Comparison of ENCODE assay signal across 1 cellular context in the genomic region with DNA sequence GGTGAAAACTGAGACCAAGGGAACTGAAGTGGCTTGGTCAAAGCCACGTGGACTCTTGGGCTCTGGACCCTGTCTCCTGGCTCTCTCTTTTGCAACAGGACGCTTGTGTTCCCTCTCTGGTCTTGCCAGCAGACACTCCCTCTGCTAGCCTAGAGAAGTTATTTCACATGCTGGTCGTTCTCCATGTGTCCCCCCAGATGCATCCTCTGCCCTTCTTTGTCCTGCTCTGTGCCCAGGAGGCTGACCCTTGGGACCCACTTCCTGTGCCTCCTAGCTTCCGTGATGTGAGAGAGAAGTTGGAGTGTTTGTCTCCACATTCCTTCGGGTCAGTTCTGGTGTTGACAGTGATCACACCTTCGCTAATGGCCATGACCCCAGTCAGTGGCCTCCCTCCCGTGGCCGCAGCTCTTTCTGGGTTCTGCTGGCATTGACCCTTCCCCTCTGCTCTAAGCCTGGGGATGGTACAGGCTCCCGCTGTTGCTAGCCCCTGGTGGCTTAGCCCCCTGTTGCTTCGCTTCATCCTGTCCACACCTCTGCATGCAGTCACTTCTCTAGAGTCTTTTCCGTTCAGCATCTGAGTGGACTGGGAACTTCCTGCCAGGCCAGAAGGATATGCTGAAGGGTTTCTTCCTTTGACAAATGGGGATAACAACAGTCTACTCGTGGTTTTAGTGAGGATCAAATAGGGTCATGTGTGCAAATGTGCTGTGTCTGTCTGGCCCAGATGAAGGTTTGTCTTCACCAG.
TF ChIP-seq lines count a peak whose summit lies in the region.

No MANE protein-coding gene starts in this region.

TF ChIP-seq in HepG2, 621 proteins besides CTCF, POLR2A, EP300 and RAD21 (continued from another document and continues in another):
- TF ChIP-seq, protein P1, sequence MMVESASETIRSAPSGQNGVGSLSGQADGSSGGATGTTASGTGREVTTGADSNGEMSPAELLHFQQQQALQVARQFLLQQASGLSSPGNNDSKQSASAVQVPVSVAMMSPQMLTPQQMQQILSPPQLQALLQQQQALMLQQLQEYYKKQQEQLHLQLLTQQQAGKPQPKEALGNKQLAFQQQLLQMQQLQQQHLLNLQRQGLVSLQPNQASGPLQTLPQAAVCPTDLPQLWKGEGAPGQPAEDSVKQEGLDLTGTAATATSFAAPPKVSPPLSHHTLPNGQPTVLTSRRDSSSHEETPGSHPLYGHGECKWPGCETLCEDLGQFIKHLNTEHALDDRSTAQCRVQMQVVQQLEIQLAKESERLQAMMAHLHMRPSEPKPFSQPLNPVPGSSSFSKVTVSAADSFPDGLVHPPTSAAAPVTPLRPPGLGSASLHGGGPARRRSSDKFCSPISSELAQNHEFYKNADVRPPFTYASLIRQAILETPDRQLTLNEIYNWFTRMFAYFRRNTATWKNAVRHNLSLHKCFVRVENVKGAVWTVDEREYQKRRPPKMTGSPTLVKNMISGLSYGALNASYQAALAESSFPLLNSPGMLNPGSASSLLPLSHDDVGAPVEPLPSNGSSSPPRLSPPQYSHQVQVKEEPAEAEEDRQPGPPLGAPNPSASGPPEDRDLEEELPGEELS (CRISPR knock-in tag; IDR thresholded peaks at IDR 0.05): 0 out of 2 replicates have a peak, but pooled peaks have one; percentile 24
- TF ChIP-seq ZNF430 (CRISPR knock-in tag; IDR thresholded peaks at IDR 0.05) (no peak; the same call in 1 of the 2 replicates), FOXK2 (IDR thresholded peaks at IDR 0.05) (no peak), ZNF124 (CRISPR knock-in tag; IDR thresholded peaks at IDR 0.05) (no peak), PAX8 (CRISPR knock-in tag; IDR thresholded peaks at IDR 0.05; ENCODE audit: borderline replicate concordance) (no peak), ZNF777 (CRISPR knock-in tag; IDR thresholded peaks at IDR 0.05) (no peak), ZNF431 (CRISPR knock-in tag; IDR thresholded peaks at IDR 0.05; ENCODE audit: borderline replicate concordance, low read depth) (peak; percentile 61; the same call in 1 of the 2 replicates), ZBTB7A (CRISPR knock-in tag; IDR thresholded peaks at IDR 0.05) (peak; percentile 76), HNF4G (IDR thresholded peaks at IDR 0.05; ENCODE audit: borderline replicate concordance, low read depth, low read length) (peak; percentile 6; the same call in 1 of the 2 replicates), HNF4G (CRISPR knock-in tag; IDR thresholded peaks at IDR 0.05; ENCODE audit: borderline replicate concordance, low read depth) (no peak), ZNF558 (CRISPR knock-in tag; IDR thresholded peaks at IDR 0.05; ENCODE audit: borderline replicate concordance) (no peak), KLF9 (CRISPR knock-in tag; IDR thresholded peaks at IDR 0.05; ENCODE audit: low read depth) (no peak), NR3C1 (CRISPR knock-in tag; IDR thresholded peaks at IDR 0.05) (no peak), MEIS1 (CRISPR knock-in tag; IDR thresholded peaks at IDR 0.05; ENCODE audit: borderline replicate concordance) (no peak), ZNF17 (CRISPR knock-in tag; IDR thresholded peaks at IDR 0.05) (no peak), ZNF510 (CRISPR knock-in tag; IDR thresholded peaks at IDR 0.05; ENCODE audit: low read depth) (no peak), NFRKB (IDR thresholded peaks at IDR 0.05) (no peak), BHLHE40 (IDR thresholded peaks at IDR 0.05; ENCODE audit: low read length) (0 out of 2 replicates have a peak, but pooled peaks have one; percentile 18), SIN3A (IDR thresholded peaks at IDR 0.05; ENCODE audit: borderline replicate concordance, low read depth, low read length) (no peak), ZNF343 (CRISPR knock-in tag; IDR thresholded peaks at IDR 0.05) (no peak), HNRNPLL (IDR thresholded peaks at IDR 0.05; ENCODE audit: low read depth, low read length, poor library complexity, severe bottlenecking) (no peak), ZSCAN29 (CRISPR knock-in tag; conservative IDR thresholded peaks at IDR 0.05) (no peak), ZNF841 (CRISPR knock-in tag; IDR thresholded peaks at IDR 0.05; ENCODE audit: borderline replicate concordance) (no peak), FOXP1 (IDR thresholded peaks at IDR 0.05) (no peak), FOXP1 (CRISPR knock-in tag; IDR thresholded peaks at IDR 0.05) (peak; percentile 42; the same call in 1 of the 2 replicates), ZSCAN31 (CRISPR knock-in tag; IDR thresholded peaks at IDR 0.05; ENCODE audit: low read depth) (no peak), ZNF598 (CRISPR knock-in tag; IDR thresholded peaks at IDR 0.05; ENCODE audit: borderline replicate concordance) (0 out of 2 replicates have a peak, but pooled peaks have one; percentile 64), ZFP41 (CRISPR knock-in tag; IDR thresholded peaks at IDR 0.05; ENCODE audit: borderline replicate concordance) (no peak), NFYC (CRISPR knock-in tag; IDR thresholded peaks at IDR 0.05) (no peak), ZC3H4 (CRISPR knock-in tag; IDR thresholded peaks at IDR 0.05; ENCODE audit: borderline replicate concordance) (no peak), CHCHD3 (CRISPR knock-in tag; IDR thresholded peaks at IDR 0.05) (no peak), ZNF232 (CRISPR knock-in tag; IDR thresholded peaks at IDR 0.05; ENCODE audit: borderline replicate concordance) (no peak), KAT2B (IDR thresholded peaks at IDR 0.05; ENCODE audit: borderline replicate concordance, low read depth, low read length) (no peak), GABPA (IDR thresholded peaks at IDR 0.05; ENCODE audit: low read depth, low read length) (no peak), GABPA (CRISPR knock-in tag; IDR thresholded peaks at IDR 0.05; ENCODE audit: low read depth) (peak; percentile 81), ZSCAN30 (CRISPR knock-in tag; IDR thresholded peaks at IDR 0.05) (no peak), ZSCAN22 (CRISPR knock-in tag; IDR thresholded peaks at IDR 0.05) (no peak)
- TF ChIP-seq, protein P2, sequence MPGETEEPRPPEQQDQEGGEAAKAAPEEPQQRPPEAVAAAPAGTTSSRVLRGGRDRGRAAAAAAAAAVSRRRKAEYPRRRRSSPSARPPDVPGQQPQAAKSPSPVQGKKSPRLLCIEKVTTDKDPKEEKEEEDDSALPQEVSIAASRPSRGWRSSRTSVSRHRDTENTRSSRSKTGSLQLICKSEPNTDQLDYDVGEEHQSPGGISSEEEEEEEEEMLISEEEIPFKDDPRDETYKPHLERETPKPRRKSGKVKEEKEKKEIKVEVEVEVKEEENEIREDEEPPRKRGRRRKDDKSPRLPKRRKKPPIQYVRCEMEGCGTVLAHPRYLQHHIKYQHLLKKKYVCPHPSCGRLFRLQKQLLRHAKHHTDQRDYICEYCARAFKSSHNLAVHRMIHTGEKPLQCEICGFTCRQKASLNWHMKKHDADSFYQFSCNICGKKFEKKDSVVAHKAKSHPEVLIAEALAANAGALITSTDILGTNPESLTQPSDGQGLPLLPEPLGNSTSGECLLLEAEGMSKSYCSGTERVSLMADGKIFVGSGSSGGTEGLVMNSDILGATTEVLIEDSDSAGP (CRISPR knock-in tag; IDR thresholded peaks at IDR 0.05; ENCODE audit: borderline replicate concordance): no peak
- TF ChIP-seq, protein P3, sequence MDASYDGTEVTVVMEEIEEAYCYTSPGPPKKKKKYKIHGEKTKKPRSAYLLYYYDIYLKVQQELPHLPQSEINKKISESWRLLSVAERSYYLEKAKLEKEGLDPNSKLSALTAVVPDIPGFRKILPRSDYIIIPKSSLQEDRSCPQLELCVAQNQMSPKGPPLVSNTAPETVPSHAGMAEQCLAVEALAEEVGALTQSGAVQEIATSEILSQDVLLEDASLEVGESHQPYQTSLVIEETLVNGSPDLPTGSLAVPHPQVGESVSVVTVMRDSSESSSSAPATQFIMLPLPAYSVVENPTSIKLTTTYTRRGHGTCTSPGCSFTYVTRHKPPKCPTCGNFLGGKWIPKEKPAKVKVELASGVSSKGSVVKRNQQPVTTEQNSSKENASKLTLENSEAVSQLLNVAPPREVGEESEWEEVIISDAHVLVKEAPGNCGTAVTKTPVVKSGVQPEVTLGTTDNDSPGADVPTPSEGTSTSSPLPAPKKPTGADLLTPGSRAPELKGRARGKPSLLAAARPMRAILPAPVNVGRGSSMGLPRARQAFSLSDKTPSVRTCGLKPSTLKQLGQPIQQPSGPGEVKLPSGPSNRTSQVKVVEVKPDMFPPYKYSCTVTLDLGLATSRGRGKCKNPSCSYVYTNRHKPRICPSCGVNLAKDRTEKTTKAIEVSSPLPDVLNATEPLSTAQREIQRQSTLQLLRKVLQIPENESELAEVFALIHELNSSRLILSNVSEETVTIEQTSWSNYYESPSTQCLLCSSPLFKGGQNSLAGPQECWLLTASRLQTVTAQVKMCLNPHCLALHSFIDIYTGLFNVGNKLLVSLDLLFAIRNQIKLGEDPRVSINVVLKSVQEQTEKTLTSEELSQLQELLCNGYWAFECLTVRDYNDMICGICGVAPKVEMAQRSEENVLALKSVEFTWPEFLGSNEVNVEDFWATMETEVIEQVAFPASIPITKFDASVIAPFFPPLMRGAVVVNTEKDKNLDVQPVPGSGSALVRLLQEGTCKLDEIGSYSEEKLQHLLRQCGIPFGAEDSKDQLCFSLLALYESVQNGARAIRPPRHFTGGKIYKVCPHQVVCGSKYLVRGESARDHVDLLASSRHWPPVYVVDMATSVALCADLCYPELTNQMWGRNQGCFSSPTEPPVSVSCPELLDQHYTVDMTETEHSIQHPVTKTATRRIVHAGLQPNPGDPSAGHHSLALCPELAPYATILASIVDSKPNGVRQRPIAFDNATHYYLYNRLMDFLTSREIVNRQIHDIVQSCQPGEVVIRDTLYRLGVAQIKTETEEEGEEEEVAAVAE (CRISPR knock-in tag; IDR thresholded peaks at IDR 0.05; ENCODE audit: borderline replicate concordance): no peak
- TF ChIP-seq, protein P4, sequence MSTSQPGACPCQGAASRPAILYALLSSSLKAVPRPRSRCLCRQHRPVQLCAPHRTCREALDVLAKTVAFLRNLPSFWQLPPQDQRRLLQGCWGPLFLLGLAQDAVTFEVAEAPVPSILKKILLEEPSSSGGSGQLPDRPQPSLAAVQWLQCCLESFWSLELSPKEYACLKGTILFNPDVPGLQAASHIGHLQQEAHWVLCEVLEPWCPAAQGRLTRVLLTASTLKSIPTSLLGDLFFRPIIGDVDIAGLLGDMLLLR (CRISPR knock-in tag; IDR thresholded peaks at IDR 0.05): no peak
- TF ChIP-seq, protein P5, sequence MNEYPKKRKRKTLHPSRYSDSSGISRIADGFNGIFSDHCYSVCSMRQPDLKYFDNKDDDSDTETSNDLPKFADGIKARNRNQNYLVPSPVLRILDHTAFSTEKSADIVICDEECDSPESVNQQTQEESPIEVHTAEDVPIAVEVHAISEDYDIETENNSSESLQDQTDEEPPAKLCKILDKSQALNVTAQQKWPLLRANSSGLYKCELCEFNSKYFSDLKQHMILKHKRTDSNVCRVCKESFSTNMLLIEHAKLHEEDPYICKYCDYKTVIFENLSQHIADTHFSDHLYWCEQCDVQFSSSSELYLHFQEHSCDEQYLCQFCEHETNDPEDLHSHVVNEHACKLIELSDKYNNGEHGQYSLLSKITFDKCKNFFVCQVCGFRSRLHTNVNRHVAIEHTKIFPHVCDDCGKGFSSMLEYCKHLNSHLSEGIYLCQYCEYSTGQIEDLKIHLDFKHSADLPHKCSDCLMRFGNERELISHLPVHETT (CRISPR knock-in tag; conservative IDR thresholded peaks at IDR 0.05): no peak
- TF ChIP-seq, protein P6, sequence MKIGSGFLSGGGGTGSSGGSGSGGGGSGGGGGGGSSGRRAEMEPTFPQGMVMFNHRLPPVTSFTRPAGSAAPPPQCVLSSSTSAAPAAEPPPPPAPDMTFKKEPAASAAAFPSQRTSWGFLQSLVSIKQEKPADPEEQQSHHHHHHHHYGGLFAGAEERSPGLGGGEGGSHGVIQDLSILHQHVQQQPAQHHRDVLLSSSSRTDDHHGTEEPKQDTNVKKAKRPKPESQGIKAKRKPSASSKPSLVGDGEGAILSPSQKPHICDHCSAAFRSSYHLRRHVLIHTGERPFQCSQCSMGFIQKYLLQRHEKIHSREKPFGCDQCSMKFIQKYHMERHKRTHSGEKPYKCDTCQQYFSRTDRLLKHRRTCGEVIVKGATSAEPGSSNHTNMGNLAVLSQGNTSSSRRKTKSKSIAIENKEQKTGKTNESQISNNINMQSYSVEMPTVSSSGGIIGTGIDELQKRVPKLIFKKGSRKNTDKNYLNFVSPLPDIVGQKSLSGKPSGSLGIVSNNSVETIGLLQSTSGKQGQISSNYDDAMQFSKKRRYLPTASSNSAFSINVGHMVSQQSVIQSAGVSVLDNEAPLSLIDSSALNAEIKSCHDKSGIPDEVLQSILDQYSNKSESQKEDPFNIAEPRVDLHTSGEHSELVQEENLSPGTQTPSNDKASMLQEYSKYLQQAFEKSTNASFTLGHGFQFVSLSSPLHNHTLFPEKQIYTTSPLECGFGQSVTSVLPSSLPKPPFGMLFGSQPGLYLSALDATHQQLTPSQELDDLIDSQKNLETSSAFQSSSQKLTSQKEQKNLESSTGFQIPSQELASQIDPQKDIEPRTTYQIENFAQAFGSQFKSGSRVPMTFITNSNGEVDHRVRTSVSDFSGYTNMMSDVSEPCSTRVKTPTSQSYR (CRISPR knock-in tag; IDR thresholded peaks at IDR 0.05; ENCODE audit: borderline replicate concordance): no peak
- TF ChIP-seq, protein P7, sequence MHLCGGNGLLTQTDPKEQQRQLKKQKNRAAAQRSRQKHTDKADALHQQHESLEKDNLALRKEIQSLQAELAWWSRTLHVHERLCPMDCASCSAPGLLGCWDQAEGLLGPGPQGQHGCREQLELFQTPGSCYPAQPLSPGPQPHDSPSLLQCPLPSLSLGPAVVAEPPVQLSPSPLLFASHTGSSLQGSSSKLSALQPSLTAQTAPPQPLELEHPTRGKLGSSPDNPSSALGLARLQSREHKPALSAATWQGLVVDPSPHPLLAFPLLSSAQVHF (CRISPR knock-in tag; IDR thresholded peaks at IDR 0.05): no peak
- TF ChIP-seq, protein P8, sequence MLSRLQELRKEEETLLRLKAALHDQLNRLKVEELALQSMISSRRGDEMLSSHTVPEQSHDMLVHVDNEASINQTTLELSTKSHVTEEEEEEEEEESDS (CRISPR knock-in tag; IDR thresholded peaks at IDR 0.05; ENCODE audit: borderline replicate concordance): no peak
- TF ChIP-seq, protein P9, sequence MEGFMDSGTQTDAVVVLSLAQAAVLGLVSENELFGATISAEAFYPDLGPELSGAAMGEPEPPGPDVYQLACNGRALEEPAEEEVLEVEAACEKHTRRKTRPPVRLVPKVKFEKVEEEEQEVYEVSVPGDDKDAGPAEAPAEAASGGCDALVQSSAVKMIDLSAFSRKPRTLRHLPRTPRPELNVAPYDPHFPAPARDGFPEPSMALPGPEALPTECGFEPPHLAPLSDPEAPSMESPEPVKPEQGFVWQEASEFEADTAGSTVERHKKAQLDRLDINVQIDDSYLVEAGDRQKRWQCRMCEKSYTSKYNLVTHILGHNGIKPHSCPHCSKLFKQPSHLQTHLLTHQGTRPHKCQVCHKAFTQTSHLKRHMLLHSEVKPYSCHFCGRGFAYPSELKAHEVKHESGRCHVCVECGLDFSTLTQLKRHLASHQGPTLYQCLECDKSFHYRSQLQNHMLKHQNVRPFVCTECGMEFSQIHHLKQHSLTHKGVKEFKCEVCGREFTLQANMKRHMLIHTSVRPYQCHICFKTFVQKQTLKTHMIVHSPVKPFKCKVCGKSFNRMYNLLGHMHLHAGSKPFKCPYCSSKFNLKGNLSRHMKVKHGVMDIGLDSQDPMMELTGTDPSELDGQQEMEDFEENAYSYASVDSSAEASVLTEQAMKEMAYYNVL (CRISPR knock-in tag; IDR thresholded peaks at IDR 0.05; ENCODE audit: borderline replicate concordance): 0 out of 2 replicates have a peak, but pooled peaks have one; percentile 39
- TF ChIP-seq, protein P10, sequence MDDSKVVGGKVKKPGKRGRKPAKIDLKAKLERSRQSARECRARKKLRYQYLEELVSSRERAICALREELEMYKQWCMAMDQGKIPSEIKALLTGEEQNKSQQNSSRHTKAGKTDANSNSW (CRISPR knock-in tag; IDR thresholded peaks at IDR 0.05; ENCODE audit: borderline replicate concordance): 0 out of 2 replicates have a peak, but pooled peaks have one; percentile 57
